Comparison of ENCODE assay signal across 11 cellular contexts in the genomic region with DNA sequence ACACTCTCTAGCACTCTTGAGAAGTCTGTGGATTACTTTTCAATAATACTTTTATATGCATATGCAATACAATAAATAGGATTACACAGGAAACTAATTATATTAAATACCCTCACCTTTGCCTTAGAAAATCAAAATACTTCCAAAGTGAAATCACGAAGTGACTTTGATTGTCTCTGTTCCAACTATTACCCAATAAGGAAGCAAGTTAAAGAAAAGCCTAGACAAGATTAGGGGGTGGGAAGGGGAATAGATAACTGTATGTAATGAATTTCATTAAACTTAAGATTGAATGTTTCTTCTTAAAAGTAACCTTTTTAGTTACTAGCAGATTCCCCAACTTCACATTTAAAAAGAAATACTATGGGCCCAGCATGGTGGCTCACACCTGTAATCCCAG.
"Had no signal": no experiment of that assay in that cellular context is flagged by ENCODE, and none has a peak within 500 bp of the region (broad histone marks: within the 10 kb centered on the region; RNA-seq: fewer than 3 reads in every experiment).

No MANE protein-coding gene starts in this region.

- DNase-seq: GM23248, GOT3, H7, H9, HCEC 1CT, HFFc6 had no signal

- ATAC-seq: GM23338, HCT116 had no signal

- FAIRE-seq: H1, H54 had no signal

- H3K9me3 ChIP-seq: HAP-1 had no signal

- H3K9ac ChIP-seq: GM23248 had no signal

- H3K4me2 ChIP-seq: GM23338 had no signal

- H3K27ac ChIP-seq: GM23248 had no signal

- H2AFZ ChIP-seq: GM23248 had no signal

- H3K4me3 ChIP-seq: GM23248, GM23338, HAP-1 had no signal

- H3K36me3 ChIP-seq: HAP-1 had no signal
